8 cellular contexts compared by ENCODE assay signal in the genomic region with DNA sequence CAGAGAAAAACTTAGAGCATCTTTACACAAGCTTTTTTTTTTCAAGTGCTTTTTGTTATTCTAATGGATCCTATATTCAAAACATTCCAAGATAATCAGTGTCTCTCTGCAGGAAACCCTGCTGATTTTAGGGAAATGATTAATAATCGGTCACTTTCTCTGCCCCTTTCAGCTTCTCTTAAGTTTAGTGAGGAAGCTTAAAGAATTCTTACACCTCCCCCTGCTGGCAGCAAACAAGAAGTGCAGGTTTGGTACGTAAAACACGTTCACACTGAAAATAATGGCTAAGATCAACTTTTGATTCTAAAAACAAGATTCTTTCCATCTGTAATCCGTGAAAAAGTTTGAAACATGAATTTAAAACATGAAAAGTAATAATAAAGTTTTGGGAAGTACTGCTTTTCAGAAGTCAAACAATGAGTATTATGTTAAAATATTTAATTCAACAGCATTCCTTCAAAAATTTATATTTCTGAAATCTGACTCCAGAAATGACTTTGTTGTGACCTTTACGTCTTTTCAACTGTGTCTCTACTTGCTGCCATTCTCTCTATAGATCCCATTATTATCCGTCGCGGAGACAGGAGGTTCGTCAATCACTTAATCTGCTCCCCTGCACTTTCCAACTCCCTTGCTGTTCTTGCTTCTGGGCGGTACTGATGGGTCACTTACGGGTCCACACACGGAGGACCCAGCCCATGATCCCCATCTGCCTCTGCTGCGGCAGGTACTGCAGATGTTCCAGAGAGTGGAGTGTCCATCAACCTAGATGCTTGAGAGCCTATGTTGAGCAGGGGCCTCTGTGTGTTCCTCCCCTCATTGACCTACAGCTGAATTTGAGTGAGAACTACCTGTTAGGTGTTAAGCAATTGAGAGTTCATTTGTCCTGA.
DNase-seq lines count a peak whose midpoint lies in the region; ATAC-seq, FAIRE-seq and TF ChIP-seq lines count a peak whose summit lies in the region.

No MANE protein-coding gene starts in this region.

- intact Hi-C loops in Panc1 (cut with micrococcal nuclease; ENCODE audit: unreplicated experiment) (loop anchor here (1.0 kb wide), 1 partner anchor 342 kb away; no protein-coding TSS in a partner anchor), kidney (cut with DNase I) (loop anchor here (5.0 kb wide), 1 partner anchor 344 kb away; no protein-coding TSS in a partner anchor)

- POLR2A ChIA-PET in Panc1 (lab: Charles Lee): no interaction called here

- H3K27ac ChIP-seq in Panc1 (ENCODE audit: low read length) (no peak overlapping the region), kidney (ENCODE audit: low read depth in 2 of 2, low read length in 2 of 2) (no peak overlapping the region)

- DNase-seq in CD1c-positive myeloid dendritic cell (ENCODE audit: extremely low spot score) (peak; percentile 77), HS-5 (ENCODE audit: low read depth) (peak; percentile 11), Panc1 (ENCODE audit: low read depth, low spot score) (no peak), brain pericyte (ENCODE audit: low read depth, low spot score) (peak; percentile 25), kidney (no peak)
- DNase-seq in stimulated activated CD4-positive, alpha-beta T cell treated with anti-CD3 and anti-CD28 coated beads, Interleukin-4, amount 100 ng/mL, for 1 hour: peak; percentile 11

- TF ChIP-seq CTCF in Panc1 (IDR thresholded peaks at IDR 0.05) (peak; percentile 63; the same call in 1 of the 2 replicates), kidney (IDR thresholded peaks at IDR 0.05; ENCODE audit: borderline replicate concordance, extremely low read depth, insufficient read depth) (peak; percentile 81)

- no peaks in the 10 kb centered on the region for H3K9me3 ChIP-seq in Panc1 (ENCODE audit: control insufficient read depth, insufficient read depth, low read depth, low read length)
- no peaks in the 10 kb centered on the region for H3K9me3 ChIP-seq in kidney (ENCODE audit: control insufficient read depth in 1 of 2, low read length in 2 of 2)

- in situ Hi-C loops in Panc1 (cut with HindIII; ENCODE audit: low pct_unique_long_range_greater_than_20kb, low sequenced_read_pairs): no loop called here

- H3K36me3 ChIP-seq in Panc1 (ENCODE audit: control insufficient read depth, insufficient read depth, low read length) (no peaks in the 10 kb centered on the region), kidney (ENCODE audit: control insufficient read depth in 1 of 2, insufficient read depth in 2 of 2, low read length in 2 of 2) (no peaks in the 10 kb centered on the region)

- CTCF ChIA-PET in Panc1 (lab: Charles Lee): interaction anchor here (0.6 to 0.7 kb wide), 2 partner anchors 210 to 635 kb away, joined by 3 read pairs; no protein-coding TSS in a partner anchor

- no peak overlapping the region for H3K9ac ChIP-seq in kidney (ENCODE audit: low read length in 2 of 2)

- BruUV-seq in Panc1 (replicated peaks; lab: Mats Ljungman, UMichigan): no TSS peak

- no peak overlapping the region for H3K4me3 ChIP-seq in Panc1 (ENCODE audit: low read depth in 2 of 2, low read length in 2 of 2)
- H3K4me3 ChIP-seq in kidney (ENCODE audit: low read length in 2 of 2): peak overlapping the region in 1 of 2 donors; percentile 27

- FAIRE-seq in kidney (lab: Jason Lieb, UNC): peak; percentile 93

- H3K4me1 ChIP-seq in Panc1 (ENCODE audit: control insufficient read depth, insufficient read depth, low read length) (no peaks in the 10 kb centered on the region), kidney (ENCODE audit: control insufficient read depth in 1 of 2, insufficient read depth in 1 of 2, low read depth in 1 of 2, low read length in 2 of 2) (no peaks in the 10 kb centered on the region)

- H3K27me3 ChIP-seq in Panc1 (ENCODE audit: control insufficient read depth, insufficient read depth, low read length): no peaks in the 10 kb centered on the region

- peak; percentile 53 for ATAC-seq in GM18517 (IDR thresholded peaks at IDR 0.05; ENCODE audit: unreplicated experiment)
- no peak for ATAC-seq in Panc1
- ATAC-seq in HG03280 (IDR thresholded peaks at IDR 0.05; ENCODE audit: unreplicated experiment): no peak

Comparison
In these comparisons a context has a peak if more than half of its experiments do, and no peak if none do; other contexts are left out.
1. DNase-seq: peak in CD1c-positive myeloid dendritic cell (single experiment), HS-5 (single experiment), brain pericyte (single experiment) and stimulated activated CD4-positive, alpha-beta T cell treated with anti-CD3 and anti-CD28 coated beads, Interleukin-4, amount 100 ng/mL, for 1 hour (single experiment); none in Panc1 (single experiment) and kidney (single experiment).